ENCODE assay signal across 18 cellular contexts in genomic region chr12:75894965-75895754, GRCh38.
A peak's percentile ranks its signal among the peaks of the same experiment; 100 is the strongest.
DNase-seq lines count a peak whose midpoint lies in the region; ATAC-seq and TF ChIP-seq lines count a peak whose summit lies in the region.
"Had no signal": no experiment of that assay in that cellular context is flagged by ENCODE, and none has a peak within 500 bp of the region (broad histone marks: within the 10 kb centered on the region; RNA-seq: fewer than 3 reads in every experiment).

No MANE protein-coding gene starts in this region.

- H3K4me1 Mint-ChIP-seq in WTC11: peaks cover 28% of the 10 kb centered on the region
- H3K4me1 Mint-ChIP-seq: CD4-positive, CD25-positive, alpha-beta regulatory T cell had no signal

- no peak overlapping the region for H3K9ac ChIP-seq in HUES48 (ENCODE audit: low read depth, low read length)
- H3K9ac ChIP-seq in mesendoderm (ENCODE audit: low read length): no peak overlapping the region

- H2BK15ac ChIP-seq in mesendoderm (replicated peaks; ENCODE audit: low read depth): no peak overlapping the region

- H3K27me3 ChIP-seq in HUES48 (ENCODE audit: control insufficient read depth, insufficient read depth, low read length) (no peaks in the 10 kb centered on the region), mesendoderm (ENCODE audit: insufficient read depth, low read length, poor library complexity) (no peaks in the 10 kb centered on the region)
- H3K27me3 ChIP-seq: BE2C had no signal

- no peak overlapping the region for H3K18ac ChIP-seq in mesendoderm (ENCODE audit: low read length)

- H3K27ac Mint-ChIP-seq in WTC11: no peak overlapping the region
- H3K27ac Mint-ChIP-seq: CD4-positive, CD25-positive, alpha-beta regulatory T cell had no signal

- H3K79me2 ChIP-seq in mesendoderm (ENCODE audit: control insufficient read depth, insufficient read depth, low read length): no peaks in the 10 kb centered on the region

- no peak for TF ChIP-seq CTCF in WTC11 (IDR thresholded peaks at IDR 0.05)

- H3K4me1 ChIP-seq in HUES48 (ENCODE audit: control insufficient read depth, insufficient read depth, low read length) (no peaks in the 10 kb centered on the region; the same call in 1 of the 2 replicates), mesendoderm (ENCODE audit: control insufficient read depth, low read depth, low read length) (peaks cover 6% of the 10 kb centered on the region)
- H3K4me1 ChIP-seq: BE2C had no signal

- no peak overlapping the region for H3K4me3 Mint-ChIP-seq in WTC11
- H3K4me3 Mint-ChIP-seq: CD4-positive, CD25-positive, alpha-beta regulatory T cell; H9 had no signal

- H3K23ac ChIP-seq in mesendoderm (ENCODE audit: low read length): no peak overlapping the region

- POLR2A ChIA-PET in WTC11 (lab: Charles Lee): no interaction called here

- no peak overlapping the region for H3K4me2 ChIP-seq in mesendoderm (ENCODE audit: low read length)

- H3K4me3 ChIP-seq in HUES48 (ENCODE audit: low read depth, low read length) (no peak overlapping the region), mesendoderm (ENCODE audit: low read length) (no peak overlapping the region)

- H3K36me3 ChIP-seq in HUES48 (ENCODE audit: control insufficient read depth, insufficient read depth, low read length): no peaks in the 10 kb centered on the region
- no peaks in the 10 kb centered on the region for H3K36me3 ChIP-seq in mesendoderm (ENCODE audit: control insufficient read depth, insufficient read depth, low read length)
- H3K36me3 ChIP-seq: BE2C had no signal

- CTCF ChIA-PET in WTC11 (lab: Charles Lee): no interaction called here

- H3K27ac ChIP-seq in HUES48 (ENCODE audit: low read depth, low read length): peak overlapping the region; percentile 21
- no peak overlapping the region for H3K27ac ChIP-seq in mesendoderm (ENCODE audit: low read depth, low read length)
- no peak overlapping the region for H3K27ac ChIP-seq in caudate nucleus (ENCODE audit: low read depth, low read length)

- no peaks in the 10 kb centered on the region for H3K79me1 ChIP-seq in mesendoderm (ENCODE audit: low read length)

- no peak overlapping the region for H2BK120ac ChIP-seq in mesendoderm (ENCODE audit: low read depth, low read length)

- ATAC-seq in WTC11: peak; percentile 72
- ATAC-seq in Right ventricle myocardium inferior: no peak
- ATAC-seq: HepG2 had no signal

- intact Hi-C loops in Right ventricle myocardium inferior (cut with DNase I): no loop called here

- H3K56ac ChIP-seq in mesendoderm (ENCODE audit: low read length): no peak overlapping the region

- no peaks in the 10 kb centered on the region for H3K36me3 Mint-ChIP-seq in WTC11
- H3K36me3 Mint-ChIP-seq: CD4-positive, CD25-positive, alpha-beta regulatory T cell had no signal

- no peak overlapping the region for H3K4ac ChIP-seq in mesendoderm (ENCODE audit: low read depth, low read length)

- H4K8ac ChIP-seq in mesendoderm (ENCODE audit: low read depth, low read length): no peak overlapping the region

- no CpG with 5 or more reads among the region's 4 CpGs for WGBS in mesendoderm (ENCODE audit: extremely low coverage, insufficient coverage, low lambda C conversion rate)

- H4K5ac ChIP-seq in mesendoderm (ENCODE audit: low read length): no peak overlapping the region

- H3K9me3 Mint-ChIP-seq in WTC11: peaks cover 7% of the 10 kb centered on the region; the same call in 1 of the 2 replicates
- H3K9me3 Mint-ChIP-seq: H9 had no signal

- H3K9me3 ChIP-seq in HUES48 (ENCODE audit: control insufficient read depth, insufficient read depth, low read length): no peaks in the 10 kb centered on the region
- H3K9me3 ChIP-seq: BE2C, Caco-2 had no signal

- DNase-seq in ELR (ENCODE audit: low read depth): peak; percentile 18
- no peak for DNase-seq in WTC11 (ENCODE audit: low spot score)
- peak; percentile 75 for DNase-seq in mesendoderm
- no peak for DNase-seq in NCI-H2171 treated with DMSO at 0.1 percent for 48 hours (lab: John Stamatoyannopoulos, UW)
- DNase-seq in Right ventricle myocardium inferior (ENCODE audit: missing footprints): no peak
- no peak for DNase-seq in caudate nucleus (lab: John Stamatoyannopoulos, UW)
- DNase-seq: BE2C; C1 segment of cervical spinal cord; Caco-2; CD4-positive, CD25-positive, alpha-beta regulatory T cell; DMS153; DMS79; GF-D8; GOT3; H9; KG1 had no signal

- peak overlapping the region; percentile 47 for H2BK5ac ChIP-seq in mesendoderm (ENCODE audit: low read length)

- no peaks in the 10 kb centered on the region for H3K27me3 Mint-ChIP-seq in WTC11 (ENCODE audit: low read depth)

- H2AK5ac ChIP-seq in mesendoderm (ENCODE audit: low read length): no peak overlapping the region

TF ChIP-seq in WTC11, 78 proteins besides CTCF, POLR2A, EP300 and RAD21:
- no peak for TF ChIP-seq AFF4 (CRISPR knock-in tag; IDR thresholded peaks at IDR 0.05; ENCODE audit: borderline replicate concordance)

Comparison
In these comparisons a context has a peak if more than half of its experiments do, and no peak if none do; other contexts are left out.
1. DNase-seq: peak in ELR (single experiment) and mesendoderm (single experiment); none in WTC11 (single experiment), NCI-H2171 treated with DMSO at 0.1 percent for 48 hours (single experiment), Right ventricle myocardium inferior (single experiment) and caudate nucleus (0 of 61).